Comparison of ENCODE assay signal across 8 cellular contexts in genomic region chr20:63980806-63981728, GRCh38. TPM values are rescaled to one million over a fixed set of nuclear protein-coding genes. Genes with fewer than 3 reads are reported as not detected.
DNase-seq lines count a peak whose midpoint lies in the region; ATAC-seq and TF ChIP-seq lines count a peak whose summit lies in the region.

Gene PRPF6, plus strand, starts transcription at chr20:63981132. Its CDS starts 114 bp downstream, at chr20:63981246.

- DNase-seq in BJ (ENCODE audit: low read depth) (peak; percentile 60), GM19238 (ENCODE audit: insufficient read length, low spot score) (peak; percentile 99), NCI-H526 (lab: John Stamatoyannopoulos, UW) (peak; percentile 93 to 99), coronary artery (ENCODE audit: low spot score) (peak; percentile 95), left kidney (ENCODE audit: low read depth, low spot score) (peak; percentile 99)
- DNase-seq in activated CD4-positive, alpha-beta T cell treated with anti-CD3 and anti-CD28 coated beads, Interleukin-2, amount 10 ng/mL, durations not matched to agents 24 days and 14 days, result peak; percentile 99
- DNase-seq in stimulated activated CD4-positive, alpha-beta T cell treated with anti-CD3 and anti-CD28 coated beads, Interleukin-2, amount 100 ng/mL, for 24 hours, result peak; percentile 96 to 97

- ATAC-seq in HG03457 (IDR thresholded peaks at IDR 0.05; ENCODE audit: unreplicated experiment), result peak; percentile 42

- H3K27me3 Mint-ChIP-seq in activated CD4-positive, alpha-beta T cell treated with anti-CD3 and anti-CD28 coated beads, Interleukin-2, amount 10 ng/mL, durations not matched to agents 24 days and 14 days, result no peaks in the 10 kb centered on the region

- no peaks in the 10 kb centered on the region for H3K9me3 Mint-ChIP-seq in activated CD4-positive, alpha-beta T cell treated with anti-CD3 and anti-CD28 coated beads, Interleukin-2, amount 10 ng/mL, durations not matched to agents 24 days and 14 days

- H3K36me3 Mint-ChIP-seq in activated CD4-positive, alpha-beta T cell treated with anti-CD3 and anti-CD28 coated beads, Interleukin-2, amount 10 ng/mL, durations not matched to agents 24 days and 14 days (ENCODE audit: low read depth), result peaks cover 43% of the 10 kb centered on the region

- H3K4me1 Mint-ChIP-seq in activated CD4-positive, alpha-beta T cell treated with anti-CD3 and anti-CD28 coated beads, Interleukin-2, amount 10 ng/mL, durations not matched to agents 24 days and 14 days, result peaks cover 58% of the 10 kb centered on the region

- H3K4me3 Mint-ChIP-seq in activated CD4-positive, alpha-beta T cell treated with anti-CD3 and anti-CD28 coated beads, Interleukin-2, amount 10 ng/mL, durations not matched to agents 24 days and 14 days, result peak within 1 kb of the TSS; percentile 99

- peaks cover 10% of the 10 kb centered on the region for H3K36me3 ChIP-seq in BJ (ENCODE audit: control insufficient read depth, insufficient read depth, low read length)

- peak within 1 kb of the TSS; percentile 100 for H3K27ac Mint-ChIP-seq in activated CD4-positive, alpha-beta T cell treated with anti-CD3 and anti-CD28 coated beads, Interleukin-2, amount 10 ng/mL, durations not matched to agents 24 days and 14 days

- POLR2A ChIA-PET in BJ (lab: Charles Lee), result interaction anchor here (1.0 kb wide), 1 partner anchor 116 kb away, joined by 3 read pairs; the partner anchor contains the start of gene TPD52L2

- no peaks in the 10 kb centered on the region for H3K27me3 ChIP-seq in BJ (ENCODE audit: control insufficient read depth, insufficient read depth, low read length)

- H3K27ac ChIP-seq in coronary artery, result peak within 1 kb of the TSS; percentile 73 to 90

- CTCF ChIA-PET in BJ (lab: Yijun Ruan, JAX), result interaction anchor here (0.6 to 2.9 kb wide), 23 partner anchors 12 to 463 kb away, joined by 3 to 20 read pairs (median 4); partner anchors contain the start of genes PTK6 and TCEA2

- H3K4me3 ChIP-seq in BJ (ENCODE audit: low read depth, low read length), result peak within 1 kb of the TSS; percentile 97
- H3K4me3 ChIP-seq in coronary artery, result peak within 1 kb of the TSS; percentile 100

- TF ChIP-seq CTCF in BJ (IDR thresholded peaks at IDR 0.05; ENCODE audit: insufficient read depth, low read depth, low read length), result peak; percentile 99
- TF ChIP-seq CTCF in coronary artery (IDR thresholded peaks at IDR 0.05), result no peak

- intact Hi-C loops in activated CD4-positive, alpha-beta T cell treated with anti-CD3 and anti-CD28 coated beads, Interleukin-2, amount 10 ng/mL, durations not matched to agents 24 days and 14 days (cut with micrococcal nuclease), result loop anchor here (1.0 to 5.0 kb wide), 7 partner anchors 25 to 354 kb away; partner anchors contain the start of genes DNAJC5, GMEB2, TCEA2 and TPD52L2

RNA-seq across cellular contexts. Expression of gene PRPF6, which starts in this region (rescaled TPM):
- 37.9 and 52.3 TPM in 2 replicates for polyA plus RNA-seq in BJ (2011; rRNA removed)
- 36.8 and 41.8 TPM in 2 replicates for polyA minus RNA-seq in BJ (2011; rRNA and poly(A)+ RNA removed)
- 79.5 and 81.3 TPM in 2 replicates for total RNA-seq in activated CD4-positive, alpha-beta T cell treated with anti-CD3 and anti-CD28 coated beads, Interleukin-2, amount 10 ng/mL, durations not matched to agents 24 days and 14 days

Comparison
In these comparisons a context has a peak if more than half of its experiments do, and no peak if none do; other contexts are left out.
1. Peak in every context shown above with its lines: DNase-seq, ATAC-seq, H3K4me3 ChIP-seq and H3K27ac ChIP-seq.